Comparison of ENCODE assay signal across 8 cellular contexts in genomic region chr1:204363335-204364114, GRCh38. TPM values are rescaled to one million over a fixed set of nuclear protein-coding genes. Genes with fewer than 3 reads are reported as not detected.
A peak's percentile ranks its signal among the peaks of the same experiment; 100 is the strongest.
DNase-seq lines count a peak whose midpoint lies in the region; ATAC-seq and TF ChIP-seq lines count a peak whose summit lies in the region.

No MANE protein-coding gene starts in this region.

- H3K9ac ChIP-seq in colonic mucosa (ENCODE audit: low read depth in 2 of 2, low read length in 2 of 2) = peak overlapping the region; percentile 63 to 76

- peaks cover 10% of the 10 kb centered on the region for H3K4me1 ChIP-seq in colonic mucosa

- no peaks in the 10 kb centered on the region for H3K9me3 ChIP-seq in colonic mucosa

- ATAC-seq in HG03108 (IDR thresholded peaks at IDR 0.05; ENCODE audit: unreplicated experiment) (peak; percentile 52), left colon (peak; percentile 85), GM18868 (IDR thresholded peaks at IDR 0.05; ENCODE audit: unreplicated experiment) (no peak)

- peak overlapping the region; percentile 8 for H3K4me3 ChIP-seq in colonic mucosa

- DNase-seq in EH (ENCODE audit: low read depth) = peak; percentile 78
- DNase-seq in NCI-H345 treated with DMSO at 0.1 percent for 48 hours (lab: John Stamatoyannopoulos, UW; ENCODE audit: unreplicated experiment) = peak; percentile 63
- peak; percentile 75 to 79 for DNase-seq in activated CD4-positive, alpha-beta T cell treated with anti-CD3 and anti-CD28 coated beads for 4 hours
- peak; percentile 90 for DNase-seq in colonic mucosa
- DNase-seq in left colon = peak; percentile 74 to 88
- peak; percentile 49 to 65 for DNase-seq in stimulated activated CD4-positive, alpha-beta T cell treated with anti-CD3 and anti-CD28 coated beads, Interleukin-1b, Interleukin-23, amount 100 ng/mL, for 4 hours (ENCODE audit: low read depth in 2 of 2)

- intact Hi-C loops in colonic mucosa (cut with DNase I) = loop anchor here (2.0 to 10.0 kb wide), 5 partner anchors 34 to 499 kb away; partner anchors contain the start of genes GOLT1A and SNRPE
- intact Hi-C loops in left colon (cut with DNase I, micrococcal nuclease) = loop anchor here (5.0 to 10.0 kb wide), 4 partner anchors 99 to 199 kb away; partner anchors contain the start of genes GOLT1A (in 1 of the 2) and REN (in 1 of the 2)

- H3K27me3 ChIP-seq in colonic mucosa = no peaks in the 10 kb centered on the region

- H3K36me3 ChIP-seq in colonic mucosa = no peaks in the 10 kb centered on the region

- peak overlapping the region; percentile 42 for H3K27ac ChIP-seq in colonic mucosa

- peak; percentile 98 for TF ChIP-seq CTCF in colonic mucosa (IDR thresholded peaks at IDR 0.05)

RNA-seq across cellular contexts. Expression of gene PLEKHA6, which starts 3.8 kb away (rescaled TPM):
- 100 to 1,000 TPM in 1 of 2 donors, 10 to 100 TPM in 1; 84.5 to 165 TPM for total RNA-seq in colonic mucosa
- 100 to 1,000 TPM; 110 to 131 TPM for total RNA-seq in left colon

RNA-seq across cellular contexts. Expression of gene PPP1R15B, which starts 48.1 kb away (rescaled TPM):
- total RNA-seq in colonic mucosa (10 to 100 TPM; 50.8 to 79.6 TPM), left colon (10 to 100 TPM; 61.4 to 72.2 TPM)
